In genomic region chr7:147279951-147280350, GRCh38 we compare ENCODE assay signal across 15 cellular contexts.
DNase-seq lines count a peak whose midpoint lies in the region; ATAC-seq, FAIRE-seq and TF ChIP-seq lines count a peak whose summit lies in the region.
"Had no signal": no experiment of that assay in that cellular context is flagged by ENCODE, and none has a peak within 500 bp of the region (broad histone marks: within the 10 kb centered on the region; RNA-seq: fewer than 3 reads in every experiment).

No MANE protein-coding gene starts in this region.

- H3K36me3 ChIP-seq in H1 (ENCODE audit: control insufficient read depth in 2 of 4, insufficient read depth in 4 of 4, low read length in 3 of 4) = no peaks in the 10 kb centered on the region

- no peaks in the 10 kb centered on the region for H3K27me3 ChIP-seq in H1 (replicated peaks in 1 of 4; ENCODE audit: control insufficient read depth in 3 of 4, extremely low read depth in 1 of 4, insufficient read depth in 3 of 4, low read length in 3 of 4)
- no peaks in the 10 kb centered on the region for H3K27me3 ChIP-seq in CD4-positive, alpha-beta T cell (ENCODE audit: control insufficient read depth, insufficient read depth, low read length)

- no peak overlapping the region for H3K23ac ChIP-seq in H1 (ENCODE audit: insufficient read length)

- H3K27ac Mint-ChIP-seq in CD4-positive, alpha-beta T cell = no peak overlapping the region
- H3K27ac Mint-ChIP-seq: activated CD4-positive, alpha-beta T cell treated with anti-CD3 and anti-CD28 coated beads, Interleukin-2, amount 10 ng/mL, durations not matched to agents 7 days and 5 days; activated naive CD8-positive, alpha-beta T cell treated with anti-CD3 and anti-CD28 coated beads, Interleukin-2, amount 10 ng/mL, durations not matched to agents 7 days and 5 days; effector memory CD8-positive, alpha-beta T cell; stimulated activated naive CD8-positive, alpha-beta T cell treated with anti-CD3 and anti-CD28 coated beads, Interleukin-15, Interleukin-2, amounts not matched to agents 100 ng/mL and 50 ng/mL, for 24 hours had no signal

- no peak overlapping the region for H4K8ac ChIP-seq in H1 (ENCODE audit: extremely low read depth, insufficient read depth, low read length)

- no peak overlapping the region for H3K56ac ChIP-seq in H1 (replicated peaks; ENCODE audit: insufficient read length, low read depth, low read length)

- no peak for TF ChIP-seq EP300 in H1 (IDR thresholded peaks at IDR 0.05; ENCODE audit: borderline replicate concordance in 1 of 2, low read depth in 2 of 2, low read length in 2 of 2)

- H3K9ac ChIP-seq in H1 (replicated peaks in 1 of 4; ENCODE audit: extremely low read depth in 1 of 4, low read depth in 3 of 4, low read length in 3 of 4) = no peak overlapping the region
- H3K9ac ChIP-seq: SK-N-SH had no signal

- peak; percentile 50 for DNase-seq in NCI-H1105 (lab: John Stamatoyannopoulos, UW)
- DNase-seq in NCI-H2196 (lab: John Stamatoyannopoulos, UW; ENCODE audit: unreplicated experiment) = peak; percentile 39
- no peak for DNase-seq in H1 (ENCODE audit: low read depth in 1 of 2, low spot score in 2 of 2)
- DNase-seq in putamen (ENCODE audit: low spot score) = peak; percentile 90
- DNase-seq in iPS-NIHi11 (ENCODE audit: low spot score) = no peak
- DNase-seq in CD4-positive, alpha-beta T cell = no peak
- no peak for DNase-seq in left cardiac atrium
- DNase-seq: activated CD4-positive, alpha-beta T cell treated with anti-CD3 and anti-CD28 coated beads, Interleukin-2, amount 10 ng/mL, durations not matched to agents 7 days and 5 days; activated naive CD8-positive, alpha-beta T cell treated with anti-CD3 and anti-CD28 coated beads, Interleukin-2, amount 10 ng/mL, durations not matched to agents 7 days and 5 days; activated T-cell treated with anti-CD3 and anti-CD28 coated beads, Interleukin-2, amount 50 U/mL, for 1 hour; effector memory CD8-positive, alpha-beta T cell; foreskin fibroblast; NCI-H1048; SK-N-SH had no signal

- no peaks in the 10 kb centered on the region for H3K23me2 ChIP-seq in H1 (ENCODE audit: low read depth, low read length)

- no peak overlapping the region for H2BK5ac ChIP-seq in H1 (ENCODE audit: low read depth, low read length)

- H3K9me3 ChIP-seq in H1 (ENCODE audit: insufficient read depth in 2 of 2, low read depth in 1 of 2, low read length in 1 of 2) = no peaks in the 10 kb centered on the region
- H3K9me3 ChIP-seq in CD4-positive, alpha-beta T cell (ENCODE audit: control insufficient read depth, low read length) = no peaks in the 10 kb centered on the region
- H3K9me3 ChIP-seq: SK-N-SH had no signal

- WGBS in H1 (ENCODE audit: extremely low coverage in 1 of 2, insufficient coverage in 1 of 2, insufficient read length in 1 of 2, insufficient replicate concordance in 2 of 2, low coverage in 1 of 2, low lambda C conversion rate in 2 of 2, missing lambda C conversion rate in 1 of 2), 2 experiments = 80% methylated on average over 2 of the region's 2 CpGs; no CpG with 5 or more reads in 1 of the 2 experiments

- H2BK20ac ChIP-seq in H1 (ENCODE audit: low read length) = no peak overlapping the region

- no peaks in the 10 kb centered on the region for H3K4me1 Mint-ChIP-seq in CD4-positive, alpha-beta T cell (ENCODE audit: low read depth)
- H3K4me1 Mint-ChIP-seq: activated CD4-positive, alpha-beta T cell treated with anti-CD3 and anti-CD28 coated beads, Interleukin-2, amount 10 ng/mL, durations not matched to agents 7 days and 5 days; activated naive CD8-positive, alpha-beta T cell treated with anti-CD3 and anti-CD28 coated beads, Interleukin-2, amount 10 ng/mL, durations not matched to agents 7 days and 5 days had no signal

- no peak for TF ChIP-seq RAD21 in H1 (IDR thresholded peaks at IDR 0.05 in 1 of 2, conservative IDR thresholded peaks at IDR 0.05 in 1 of 2; ENCODE audit: low read depth in 2 of 2, low read length in 2 of 2)

- peaks cover 10% of the 10 kb centered on the region for H3K9me3 Mint-ChIP-seq in CD4-positive, alpha-beta T cell
- H3K9me3 Mint-ChIP-seq: activated CD4-positive, alpha-beta T cell treated with anti-CD3 and anti-CD28 coated beads, Interleukin-2, amount 10 ng/mL, durations not matched to agents 7 days and 5 days had no signal

- no peak overlapping the region for H3K4me2 ChIP-seq in H1 (ENCODE audit: insufficient read depth in 1 of 2, low read depth in 2 of 2, low read length in 2 of 2)
- H3K4me2 ChIP-seq: SK-N-SH had no signal

- no peak overlapping the region for H3K18ac ChIP-seq in H1 (ENCODE audit: extremely low read depth, low read length)

- no peaks in the 10 kb centered on the region for H3K4me1 ChIP-seq in H1 (replicated peaks in 1 of 4; ENCODE audit: control insufficient read depth in 3 of 4, insufficient read depth in 4 of 4, low read length in 3 of 4)

- H2BK120ac ChIP-seq in H1 (replicated peaks; ENCODE audit: low read depth, low read length) = no peak overlapping the region

- no peak overlapping the region for H4K91ac ChIP-seq in H1 (replicated peaks; ENCODE audit: insufficient read length, low read length)

- H4K20me1 ChIP-seq in H1 (replicated peaks in 1 of 2; ENCODE audit: control insufficient read depth in 1 of 2, insufficient read depth in 2 of 2, low read length in 2 of 2) = no peaks in the 10 kb centered on the region

- no peak overlapping the region for H3K4ac ChIP-seq in H1 (replicated peaks; ENCODE audit: insufficient read length, low read depth, low read length)

- H3K27me3 Mint-ChIP-seq in CD4-positive, alpha-beta T cell = no peaks in the 10 kb centered on the region
- H3K27me3 Mint-ChIP-seq: activated CD4-positive, alpha-beta T cell treated with anti-CD3 and anti-CD28 coated beads, Interleukin-2, amount 10 ng/mL, durations not matched to agents 7 days and 5 days; activated naive CD8-positive, alpha-beta T cell treated with anti-CD3 and anti-CD28 coated beads, Interleukin-2, amount 10 ng/mL, durations not matched to agents 7 days and 5 days; effector memory CD8-positive, alpha-beta T cell; stimulated activated naive CD8-positive, alpha-beta T cell treated with anti-CD3 and anti-CD28 coated beads, Interleukin-15, Interleukin-2, amounts not matched to agents 100 ng/mL and 50 ng/mL, for 24 hours had no signal

- H3K79me1 ChIP-seq in H1 (ENCODE audit: low read depth, low read length) = no peaks in the 10 kb centered on the region

- no peak for TF ChIP-seq CTCF in H1 (IDR thresholded peaks at IDR 0.05; ENCODE audit: control extremely low read depth in 1 of 3, insufficient read depth in 1 of 3, low read depth in 1 of 3, low read length in 3 of 3)
- no peak for TF ChIP-seq CTCF in CD4-positive, alpha-beta T cell (IDR thresholded peaks at IDR 0.05)

- intact Hi-C loops in CD4-positive, alpha-beta T cell (cut with DNase I, micrococcal nuclease) = no loop called here
- intact Hi-C loops in left cardiac atrium (cut with DNase I) = no loop called here

- no peak overlapping the region for H2BK15ac ChIP-seq in H1 (ENCODE audit: low read length)

- H3K4me3 Mint-ChIP-seq in CD4-positive, alpha-beta T cell = no peak overlapping the region
- H3K4me3 Mint-ChIP-seq: activated CD4-positive, alpha-beta T cell treated with anti-CD3 and anti-CD28 coated beads, Interleukin-2, amount 10 ng/mL, durations not matched to agents 7 days and 5 days; activated naive CD8-positive, alpha-beta T cell treated with anti-CD3 and anti-CD28 coated beads, Interleukin-2, amount 10 ng/mL, durations not matched to agents 7 days and 5 days; effector memory CD8-positive, alpha-beta T cell; stimulated activated naive CD8-positive, alpha-beta T cell treated with anti-CD3 and anti-CD28 coated beads, Interleukin-15, Interleukin-2, amounts not matched to agents 100 ng/mL and 50 ng/mL, for 24 hours had no signal

- no peak for TF ChIP-seq POLR2A in H1 (IDR thresholded peaks at IDR 0.05; ENCODE audit: control extremely low read depth in 1 of 2, low read depth in 2 of 2, low read length in 2 of 2)

- H2BK12ac ChIP-seq in H1 (ENCODE audit: low read depth, low read length) = no peak overlapping the region

- FAIRE-seq in H1 (lab: Jason Lieb, UNC) = no peak

- no peak overlapping the region for H3K27ac ChIP-seq in H1 (ENCODE audit: low read depth, low read length)
- H3K27ac ChIP-seq in CD4-positive, alpha-beta T cell (ENCODE audit: low read depth, low read length) = no peak overlapping the region

- ATAC-seq in CD4-positive, alpha-beta T cell (ENCODE audit: poor library complexity) = no peak
- no peak for ATAC-seq in left cardiac atrium
- ATAC-seq: effector memory CD8-positive, alpha-beta T cell had no signal

- CTCF ChIA-PET in H1 (lab: Charles Lee; ENCODE audit: partially characterized antibody) = no interaction called here
- CTCF ChIA-PET in CD4-positive, alpha-beta T cell (lab: Charles Lee) = no interaction called here

- no peak overlapping the region for H3K4me3 ChIP-seq in H1 (ENCODE audit: extremely low read depth in 1 of 4, insufficient read depth in 2 of 4, low read depth in 3 of 4, low read length in 4 of 4)

- no peak overlapping the region for H4K5ac ChIP-seq in H1 (ENCODE audit: insufficient read length, low read depth, low read length)

- H2AK5ac ChIP-seq in H1 (ENCODE audit: low read depth, low read length) = no peak overlapping the region

- POLR2A ChIA-PET in H1 (lab: Charles Lee; ENCODE audit: partially characterized antibody) = no interaction called here
- POLR2A ChIA-PET in CD4-positive, alpha-beta T cell (lab: Charles Lee) = no interaction called here

- no peaks in the 10 kb centered on the region for H3K36me3 Mint-ChIP-seq in CD4-positive, alpha-beta T cell (ENCODE audit: low read depth)
- H3K36me3 Mint-ChIP-seq: activated naive CD8-positive, alpha-beta T cell treated with anti-CD3 and anti-CD28 coated beads, Interleukin-2, amount 10 ng/mL, durations not matched to agents 7 days and 5 days had no signal

- 0 out of 2 replicates have a peak overlapping the region, but pooled peaks have one; percentile 40 for H2AFZ ChIP-seq in H1 (ENCODE audit: low read length)

- no peaks in the 10 kb centered on the region for H3K79me2 ChIP-seq in H1 (ENCODE audit: control insufficient read depth in 1 of 2, insufficient read depth in 2 of 2, low read length in 2 of 2)

- H3K14ac ChIP-seq in H1 (ENCODE audit: insufficient read length) = no peak overlapping the region

TF ChIP-seq in H1, 55 proteins besides CTCF, POLR2A, EP300 and RAD21 (continues in another document):
- no peak for TF ChIP-seq RBBP5 (IDR thresholded peaks at IDR 0.05; ENCODE audit: borderline replicate concordance, low read depth, low read length)
- TF ChIP-seq KDM1A (IDR thresholded peaks at IDR 0.05; ENCODE audit: borderline replicate concordance, low read length) = no peak
- no peak for TF ChIP-seq USF2 (IDR thresholded peaks at IDR 0.05; ENCODE audit: low read length)
- TF ChIP-seq JUN (IDR thresholded peaks at IDR 0.05; ENCODE audit: low read depth, low read length) = no peak
- no peak for TF ChIP-seq TBP (IDR thresholded peaks at IDR 0.05; ENCODE audit: low read depth, low read length)
- TF ChIP-seq BACH1 (IDR thresholded peaks at IDR 0.05; ENCODE audit: low read length) = no peak

Comparison
In these comparisons a context has a peak if more than half of its experiments do, and no peak if none do; other contexts are left out.
1. DNase-seq: peak in NCI-H1105 (single experiment), NCI-H2196 (single experiment) and putamen (single experiment); none in H1 (0 of 2), iPS-NIHi11 (single experiment), CD4-positive, alpha-beta T cell (0 of 10) and left cardiac atrium (single experiment).